35 cellular contexts compared by ENCODE assay signal in the genomic region with DNA sequence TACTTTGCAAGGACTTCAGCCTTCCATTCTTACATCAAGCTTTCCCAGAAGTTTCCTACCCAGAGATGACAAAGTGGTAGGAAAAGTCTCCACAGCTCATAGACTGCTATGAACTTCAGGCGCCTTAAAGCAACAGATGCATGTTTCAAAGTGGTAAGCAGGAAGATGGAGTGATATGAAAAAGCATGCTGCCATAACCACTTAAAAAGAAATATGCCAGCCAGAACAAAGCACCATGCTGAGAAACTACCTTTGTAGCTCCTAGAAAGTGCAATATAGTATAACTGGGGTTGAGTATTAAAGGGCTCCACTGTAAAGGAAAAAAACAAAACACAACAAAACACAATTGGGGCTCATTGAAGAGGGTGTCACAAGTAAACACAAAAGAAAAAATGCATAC.
"Had no signal": no experiment of that assay in that cellular context is flagged by ENCODE, and none has a peak within 500 bp of the region (broad histone marks: within the 10 kb centered on the region; RNA-seq: fewer than 3 reads in every experiment).

No MANE protein-coding gene starts in this region.

- H3K4me3 ChIP-seq: MG63 had no signal

- DNase-seq: Karpas-422, Kasumi-1, MG63, MM.1S, MV-4-11, NCI-H1048, NCI-H1092, NCI-H1092 treated with DMSO at 0.1 percent for 48 hours, NCI-H1105, NCI-H1105 treated with DMSO at 0.1 percent for 48 hours, NCI-H1417, NCI-H1417 treated with DMSO at 0.1 percent for 48 hours, NCI-H1436, NCI-H1436 treated with DMSO at 0.1 percent for 48 hours, NCI-H146, NCI-H1694, NCI-H1694 treated with DMSO at 0.1 percent for 48 hours, NCI-H187, NCI-H187 treated with DMSO at 0.1 percent for 48 hours, NCI-H1930, NCI-H2029, NCI-H2029 treated with DMSO at 0.1 percent for 48 hours, NCI-H2081, NCI-H2081 treated with DMSO at 0.1 percent for 48 hours, NCI-H2107, NCI-H2171, NCI-H2171 treated with DMSO at 0.1 percent for 48 hours, NCI-H2227 treated with DMSO at 0.1 percent for 48 hours, NCI-H226, NCI-H345, NCI-H446, NCI-H446 treated with DMSO at 0.1 percent for 48 hours, NCI-H510A, NCI-H510A treated with DMSO at 0.1 percent for 48 hours, NCI-H524 had no signal

- H3K36me3 ChIP-seq: MG63 had no signal

- H3K9me3 ChIP-seq: MG63 had no signal

- H3K27me3 ChIP-seq: MG63 had no signal
